In genomic region chr15:92899910-92900711, GRCh38 we compare ENCODE assay signal across 1 cellular context.
TF ChIP-seq lines count a peak whose summit lies in the region.

CHD2 (plus strand) TSS chr15:92900324; CDS start chr15:92901238, 914 bp downstream.

TF ChIP-seq in SK-N-SH, 30 proteins besides CTCF, POLR2A, EP300 and RAD21 (continued from another document):
- peak; percentile 42; the same call in 1 of the 2 replicates for TF ChIP-seq REST (IDR thresholded peaks at IDR 0.05; ENCODE audit: low read depth, low read length)
- no peak for TF ChIP-seq USF1 (IDR thresholded peaks at IDR 0.05; ENCODE audit: borderline replicate concordance, low read depth)
- no peak; the same call in 1 of the 2 replicates for TF ChIP-seq MXI1 (IDR thresholded peaks at IDR 0.05; ENCODE audit: low read depth, low read length)
- no peak for TF ChIP-seq GATA2 (CRISPR knock-in tag; IDR thresholded peaks at IDR 0.05)
- TF ChIP-seq ELF1 (IDR thresholded peaks at IDR 0.05), result no peak
- no peak for TF ChIP-seq JUND (IDR thresholded peaks at IDR 0.05)
- TF ChIP-seq SIN3A (IDR thresholded peaks at IDR 0.05; ENCODE audit: borderline replicate concordance, low read depth, low read length), result peak; percentile 81; the same call in 1 of the 2 replicates
- no peak for TF ChIP-seq FOXJ3 (CRISPR knock-in tag; IDR thresholded peaks at IDR 0.05)
- peak; percentile 99 for TF ChIP-seq POLR2AphosphoS5 (IDR thresholded peaks at IDR 0.05; ENCODE audit: low read depth, low read length)
- peak; percentile 96 for TF ChIP-seq TAF1 (IDR thresholded peaks at IDR 0.05; ENCODE audit: borderline replicate concordance, low read depth, low read length)
- TF ChIP-seq MAX (IDR thresholded peaks at IDR 0.05; ENCODE audit: low read depth), result no peak
- no peak for TF ChIP-seq NRF1 (IDR thresholded peaks at IDR 0.05; ENCODE audit: low read depth, low read length)
- TF ChIP-seq EZH2phosphoT487 (IDR thresholded peaks at IDR 0.05; ENCODE audit: borderline replicate concordance, low read depth), result no peak
- TF ChIP-seq RXRA (IDR thresholded peaks at IDR 0.05; ENCODE audit: borderline replicate concordance, low read depth), result no peak
- TF ChIP-seq PBX3 (IDR thresholded peaks at IDR 0.05), result peak; percentile 96
- peak; percentile 65 for TF ChIP-seq GABPA (IDR thresholded peaks at IDR 0.05; ENCODE audit: low read depth)
